ENCODE assay signal across 8 cellular contexts in genomic region chr1:91651671-91652071, GRCh38.
DNase-seq lines count a peak whose midpoint lies in the region; ATAC-seq and TF ChIP-seq lines count a peak whose summit lies in the region.
"Had no signal": no experiment of that assay in that cellular context is flagged by ENCODE, and none has a peak within 500 bp of the region (broad histone marks: within the 10 kb centered on the region; RNA-seq: fewer than 3 reads in every experiment).

No MANE protein-coding gene starts in this region.

- peak; percentile 55 for DNase-seq in PC-3
- peak in 2 of 3 donors; percentile 57 to 72 for DNase-seq in mucosa of descending colon
- DNase-seq in ureter (ENCODE audit: low spot score), result peak; percentile 56
- DNase-seq in activated CD4-positive, alpha-beta T cell treated with anti-CD3 and anti-CD28 coated beads for 1 hour, result no peak
- DNase-seq: stimulated activated CD4-positive, alpha-beta T cell treated with anti-CD3 and anti-CD28 coated beads, Interleukin-15, amount 100 ng/mL, for 24 hours had no signal

- H3K4me3 ChIP-seq in PC-3 (ENCODE audit: low read length) (no peak overlapping the region), esophagus (ENCODE audit: low read depth in 1 of 2, low read length in 2 of 2) (no peak overlapping the region), mucosa of descending colon (no peak overlapping the region)

- CTCF ChIA-PET in PC-3 (lab: Charles Lee), result no interaction called here

- no peak overlapping the region for H3K4me2 ChIP-seq in PC-3 (ENCODE audit: low read length)

- no peaks in the 10 kb centered on the region for H3K79me2 ChIP-seq in PC-3 (ENCODE audit: low read length)

- WGBS in esophagus, 2 donors, result 56 to 65% methylated on average over 5 of the region's 5 CpGs

- H3K27ac ChIP-seq in PC-3 (ENCODE audit: low read length) (no peak overlapping the region), esophagus (ENCODE audit: low read depth in 2 of 2, low read length in 1 of 2) (peak overlapping the region; percentile 29 to 50)

- no peaks in the 10 kb centered on the region for H4K20me1 ChIP-seq in PC-3 (ENCODE audit: low read length)

- H2AFZ ChIP-seq in PC-3 (ENCODE audit: low read length), result no peak overlapping the region

- no TSS peak for BruUV-seq in PC-3 (replicated peaks; lab: Mats Ljungman, UMichigan)

- POLR2A ChIA-PET in PC-3 (lab: Charles Lee; ENCODE audit: unreplicated experiment), result interaction anchor here (0.5 kb wide), 1 partner anchor 151 kb away, joined by 5 read pairs; the partner anchor contains the start of gene CDC7

- no peak overlapping the region for H3K9ac ChIP-seq in PC-3 (ENCODE audit: low read length)

- H3K27me3 ChIP-seq in PC-3 (ENCODE audit: low read length), result no peaks in the 10 kb centered on the region
- H3K27me3 ChIP-seq in esophagus (ENCODE audit: control insufficient read depth in 1 of 2, insufficient read depth in 2 of 2, low read length in 2 of 2), result no peaks in the 10 kb centered on the region

- ATAC-seq in PC-3 (peak; percentile 24; the same call in 1 of the 2 replicates), mucosa of descending colon (peak; percentile 33), HG03095 (IDR thresholded peaks at IDR 0.05; ENCODE audit: unreplicated experiment) (no peak), GM21515 (IDR thresholded peaks at IDR 0.05; ENCODE audit: unreplicated experiment) (no peak)

- H3K36me3 ChIP-seq in PC-3 (ENCODE audit: low read depth, low read length), result no peaks in the 10 kb centered on the region
- H3K36me3 ChIP-seq in esophagus (ENCODE audit: control insufficient read depth in 2 of 2, insufficient read depth in 2 of 2, low read length in 1 of 2), result no peaks in the 10 kb centered on the region
- no peaks in the 10 kb centered on the region for H3K36me3 ChIP-seq in mucosa of descending colon (ENCODE audit: low read depth)

- H3K9me3 ChIP-seq in PC-3 (ENCODE audit: low read length), result no peaks in the 10 kb centered on the region
- no peaks in the 10 kb centered on the region for H3K9me3 ChIP-seq in esophagus (ENCODE audit: control insufficient read depth in 2 of 2, insufficient read depth in 1 of 2, low read depth in 1 of 2, low read length in 1 of 2)
- H3K9me3 ChIP-seq in mucosa of descending colon, result no peaks in the 10 kb centered on the region

- H3K4me1 ChIP-seq in PC-3 (ENCODE audit: insufficient read depth, low read length), result peaks cover 17% of the 10 kb centered on the region
- peaks cover 3% of the 10 kb centered on the region in 2 donors for H3K4me1 ChIP-seq in esophagus (ENCODE audit: control insufficient read depth in 2 of 2, insufficient read depth in 2 of 2, low read length in 1 of 2)
- H3K4me1 ChIP-seq in mucosa of descending colon (ENCODE audit: low read depth), result no peaks in the 10 kb centered on the region

- no peaks in the 10 kb centered on the region for H3K9me2 ChIP-seq in PC-3 (replicated peaks; ENCODE audit: low read length)

- no peak for TF ChIP-seq CTCF in PC-3 (conservative IDR thresholded peaks at IDR 0.05; ENCODE audit: low read depth, low read length)
- TF ChIP-seq CTCF in mucosa of descending colon (IDR thresholded peaks at IDR 0.05), result no peak

- H3F3A ChIP-seq in PC-3 (ENCODE audit: low read length, unreplicated experiment), result no peaks in the 10 kb centered on the region

- intact Hi-C loops in PC-3 (cut with micrococcal nuclease) (no loop called here), mucosa of descending colon (cut with DNase I, micrococcal nuclease) (no loop called here)

Comparison
In these comparisons a context has a peak if more than half of its experiments do, and no peak if none do; other contexts are left out.
1. ATAC-seq: peak in PC-3 (single experiment) and mucosa of descending colon (single experiment); none in HG03095 (single experiment) and GM21515 (single experiment).